In the genomic region with DNA sequence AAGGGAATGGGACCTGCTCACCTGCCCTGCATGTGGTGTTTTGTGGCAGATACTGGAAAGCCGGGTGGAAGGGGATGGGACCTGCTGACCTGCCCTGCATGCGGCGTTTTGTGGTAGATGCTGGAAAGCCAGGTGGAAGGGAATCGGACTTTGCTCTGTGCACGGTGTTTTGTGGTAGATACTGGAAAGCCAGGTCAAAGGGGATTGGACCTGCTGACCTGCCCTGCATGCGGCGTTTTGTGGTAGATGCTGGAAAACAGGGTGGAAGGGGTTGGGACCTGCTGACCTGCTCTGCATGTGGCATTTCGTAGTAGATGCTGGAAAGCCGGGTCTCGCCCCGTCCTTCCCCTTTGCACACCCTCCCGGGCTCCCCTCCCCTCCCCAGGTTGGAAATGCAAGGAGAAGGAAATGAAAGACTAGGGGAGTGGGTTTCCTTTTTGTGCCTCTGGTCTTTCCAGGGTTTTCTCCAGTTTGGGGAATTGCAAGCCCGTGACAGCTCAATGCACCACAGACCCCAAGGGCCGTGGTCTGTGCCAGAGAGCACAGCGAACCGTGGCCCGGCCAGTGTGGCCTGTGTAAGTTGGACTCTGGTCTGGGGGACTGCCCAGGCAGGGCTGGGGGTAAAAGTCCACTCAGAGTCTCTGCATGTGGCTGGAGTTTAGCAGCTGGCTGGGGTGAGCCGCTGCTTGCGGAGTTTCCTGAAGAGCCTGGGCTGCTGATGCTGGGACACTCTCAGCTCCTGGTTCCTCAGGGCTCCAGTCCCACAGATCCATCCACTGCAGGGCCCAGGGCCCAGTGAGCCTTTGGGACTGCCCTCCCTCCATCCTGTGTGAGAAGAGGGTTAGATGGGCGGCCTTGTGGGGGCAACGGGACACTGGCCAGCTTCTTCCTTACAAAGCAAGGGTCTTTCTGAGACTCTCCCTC, we compare ENCODE assay signal across 1 cellular context.
TF ChIP-seq lines count a peak whose summit lies in the region.

No MANE protein-coding gene starts in this region.

TF ChIP-seq in HepG2, 621 proteins besides CTCF, POLR2A, EP300 and RAD21 (continued from another document and continues in another):
- TF ChIP-seq, protein P1, sequence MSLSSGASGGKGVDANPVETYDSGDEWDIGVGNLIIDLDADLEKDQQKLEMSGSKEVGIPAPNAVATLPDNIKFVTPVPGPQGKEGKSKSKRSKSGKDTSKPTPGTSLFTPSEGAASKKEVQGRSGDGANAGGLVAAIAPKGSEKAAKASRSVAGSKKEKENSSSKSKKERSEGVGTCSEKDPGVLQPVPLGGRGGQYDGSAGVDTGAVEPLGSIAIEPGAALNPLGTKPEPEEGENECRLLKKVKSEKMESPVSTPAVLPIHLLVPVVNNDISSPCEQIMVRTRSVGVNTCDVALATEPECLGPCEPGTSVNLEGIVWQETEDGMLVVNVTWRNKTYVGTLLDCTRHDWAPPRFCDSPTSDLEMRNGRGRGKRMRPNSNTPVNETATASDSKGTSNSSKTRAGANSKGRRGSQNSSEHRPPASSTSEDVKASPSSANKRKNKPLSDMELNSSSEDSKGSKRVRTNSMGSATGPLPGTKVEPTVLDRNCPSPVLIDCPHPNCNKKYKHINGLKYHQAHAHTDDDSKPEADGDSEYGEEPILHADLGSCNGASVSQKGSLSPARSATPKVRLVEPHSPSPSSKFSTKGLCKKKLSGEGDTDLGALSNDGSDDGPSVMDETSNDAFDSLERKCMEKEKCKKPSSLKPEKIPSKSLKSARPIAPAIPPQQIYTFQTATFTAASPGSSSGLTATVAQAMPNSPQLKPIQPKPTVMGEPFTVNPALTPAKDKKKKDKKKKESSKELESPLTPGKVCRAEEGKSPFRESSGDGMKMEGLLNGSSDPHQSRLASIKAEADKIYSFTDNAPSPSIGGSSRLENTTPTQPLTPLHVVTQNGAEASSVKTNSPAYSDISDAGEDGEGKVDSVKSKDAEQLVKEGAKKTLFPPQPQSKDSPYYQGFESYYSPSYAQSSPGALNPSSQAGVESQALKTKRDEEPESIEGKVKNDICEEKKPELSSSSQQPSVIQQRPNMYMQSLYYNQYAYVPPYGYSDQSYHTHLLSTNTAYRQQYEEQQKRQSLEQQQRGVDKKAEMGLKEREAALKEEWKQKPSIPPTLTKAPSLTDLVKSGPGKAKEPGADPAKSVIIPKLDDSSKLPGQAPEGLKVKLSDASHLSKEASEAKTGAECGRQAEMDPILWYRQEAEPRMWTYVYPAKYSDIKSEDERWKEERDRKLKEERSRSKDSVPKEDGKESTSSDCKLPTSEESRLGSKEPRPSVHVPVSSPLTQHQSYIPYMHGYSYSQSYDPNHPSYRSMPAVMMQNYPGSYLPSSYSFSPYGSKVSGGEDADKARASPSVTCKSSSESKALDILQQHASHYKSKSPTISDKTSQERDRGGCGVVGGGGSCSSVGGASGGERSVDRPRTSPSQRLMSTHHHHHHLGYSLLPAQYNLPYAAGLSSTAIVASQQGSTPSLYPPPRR (CRISPR knock-in tag; IDR thresholded peaks at IDR 0.05; ENCODE audit: borderline replicate concordance) = 0 out of 2 replicates have a peak, but pooled peaks have one; percentile 26
- no peak; the same call in 1 of the 2 replicates for TF ChIP-seq ZNF891 (CRISPR knock-in tag; IDR thresholded peaks at IDR 0.05)
- TF ChIP-seq, protein P2, sequence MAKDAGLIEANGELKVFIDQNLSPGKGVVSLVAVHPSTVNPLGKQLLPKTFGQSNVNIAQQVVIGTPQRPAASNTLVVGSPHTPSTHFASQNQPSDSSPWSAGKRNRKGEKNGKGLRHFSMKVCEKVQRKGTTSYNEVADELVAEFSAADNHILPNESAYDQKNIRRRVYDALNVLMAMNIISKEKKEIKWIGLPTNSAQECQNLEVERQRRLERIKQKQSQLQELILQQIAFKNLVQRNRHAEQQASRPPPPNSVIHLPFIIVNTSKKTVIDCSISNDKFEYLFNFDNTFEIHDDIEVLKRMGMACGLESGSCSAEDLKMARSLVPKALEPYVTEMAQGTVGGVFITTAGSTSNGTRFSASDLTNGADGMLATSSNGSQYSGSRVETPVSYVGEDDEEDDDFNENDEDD (CRISPR knock-in tag; IDR thresholded peaks at IDR 0.05; ENCODE audit: borderline replicate concordance) = no peak
- TF ChIP-seq HMG20B (CRISPR knock-in tag; conservative IDR thresholded peaks at IDR 0.05) = no peak
- no peak for TF ChIP-seq ZNF30 (CRISPR knock-in tag; IDR thresholded peaks at IDR 0.05)
- TF ChIP-seq NFKBIZ (CRISPR knock-in tag; IDR thresholded peaks at IDR 0.05) = no peak
- TF ChIP-seq KLF13 (CRISPR knock-in tag; IDR thresholded peaks at IDR 0.05) = no peak
- no peak for TF ChIP-seq ZNF572 (CRISPR knock-in tag; IDR thresholded peaks at IDR 0.05)
- no peak for TF ChIP-seq ZNF777 (CRISPR knock-in tag; IDR thresholded peaks at IDR 0.05)
- TF ChIP-seq ZNF121 (CRISPR knock-in tag; IDR thresholded peaks at IDR 0.05) = peak; percentile 96
- no peak for TF ChIP-seq CEBPG (CRISPR knock-in tag; IDR thresholded peaks at IDR 0.05)
- TF ChIP-seq SRY (CRISPR knock-in tag; IDR thresholded peaks at IDR 0.05) = no peak
- peak; percentile 76 for TF ChIP-seq NR2F6 (IDR thresholded peaks at IDR 0.05)
- peak; percentile 78 for TF ChIP-seq NR2F6 (CRISPR knock-in tag; IDR thresholded peaks at IDR 0.05)
- no peak for TF ChIP-seq SNAPC2 (CRISPR knock-in tag; IDR thresholded peaks at IDR 0.05)
- no peak for TF ChIP-seq WIZ (CRISPR knock-in tag; IDR thresholded peaks at IDR 0.05)
- TF ChIP-seq MTA1 (CRISPR knock-in tag; IDR thresholded peaks at IDR 0.05; ENCODE audit: borderline replicate concordance) = peak; percentile 71; the same call in 1 of the 2 replicates
- TF ChIP-seq TEAD3 (CRISPR knock-in tag; optimal IDR thresholded peaks at IDR 0.05; ENCODE audit: borderline replicate concordance) = no peak
- TF ChIP-seq CCAR2 (optimal IDR thresholded peaks at IDR 0.05; ENCODE audit: low read depth, low read length) = no peak
- no peak for TF ChIP-seq KDM3A (CRISPR knock-in tag; IDR thresholded peaks at IDR 0.05; ENCODE audit: low read depth)
- TF ChIP-seq ATF7-NPFF (CRISPR knock-in tag; IDR thresholded peaks at IDR 0.05; ENCODE audit: low read depth) = no peak
- TF ChIP-seq HOXA7 (CRISPR knock-in tag; IDR thresholded peaks at IDR 0.05) = no peak
- no peak for TF ChIP-seq ZXDC (CRISPR knock-in tag; IDR thresholded peaks at IDR 0.05)
- peak; percentile 42 for TF ChIP-seq SAP130 (CRISPR knock-in tag; IDR thresholded peaks at IDR 0.05; ENCODE audit: low read depth)
- no peak for TF ChIP-seq CSRNP2 (CRISPR knock-in tag; conservative IDR thresholded peaks at IDR 0.05; ENCODE audit: low read depth)
- 0 out of 2 replicates have a peak, but pooled peaks have one; percentile 3 for TF ChIP-seq ZNF264 (CRISPR knock-in tag; IDR thresholded peaks at IDR 0.05)
- TF ChIP-seq TFAP4 (IDR thresholded peaks at IDR 0.05; ENCODE audit: borderline replicate concordance, low read depth) = peak; percentile 39; the same call in 1 of the 2 replicates
- TF ChIP-seq, protein P3, sequence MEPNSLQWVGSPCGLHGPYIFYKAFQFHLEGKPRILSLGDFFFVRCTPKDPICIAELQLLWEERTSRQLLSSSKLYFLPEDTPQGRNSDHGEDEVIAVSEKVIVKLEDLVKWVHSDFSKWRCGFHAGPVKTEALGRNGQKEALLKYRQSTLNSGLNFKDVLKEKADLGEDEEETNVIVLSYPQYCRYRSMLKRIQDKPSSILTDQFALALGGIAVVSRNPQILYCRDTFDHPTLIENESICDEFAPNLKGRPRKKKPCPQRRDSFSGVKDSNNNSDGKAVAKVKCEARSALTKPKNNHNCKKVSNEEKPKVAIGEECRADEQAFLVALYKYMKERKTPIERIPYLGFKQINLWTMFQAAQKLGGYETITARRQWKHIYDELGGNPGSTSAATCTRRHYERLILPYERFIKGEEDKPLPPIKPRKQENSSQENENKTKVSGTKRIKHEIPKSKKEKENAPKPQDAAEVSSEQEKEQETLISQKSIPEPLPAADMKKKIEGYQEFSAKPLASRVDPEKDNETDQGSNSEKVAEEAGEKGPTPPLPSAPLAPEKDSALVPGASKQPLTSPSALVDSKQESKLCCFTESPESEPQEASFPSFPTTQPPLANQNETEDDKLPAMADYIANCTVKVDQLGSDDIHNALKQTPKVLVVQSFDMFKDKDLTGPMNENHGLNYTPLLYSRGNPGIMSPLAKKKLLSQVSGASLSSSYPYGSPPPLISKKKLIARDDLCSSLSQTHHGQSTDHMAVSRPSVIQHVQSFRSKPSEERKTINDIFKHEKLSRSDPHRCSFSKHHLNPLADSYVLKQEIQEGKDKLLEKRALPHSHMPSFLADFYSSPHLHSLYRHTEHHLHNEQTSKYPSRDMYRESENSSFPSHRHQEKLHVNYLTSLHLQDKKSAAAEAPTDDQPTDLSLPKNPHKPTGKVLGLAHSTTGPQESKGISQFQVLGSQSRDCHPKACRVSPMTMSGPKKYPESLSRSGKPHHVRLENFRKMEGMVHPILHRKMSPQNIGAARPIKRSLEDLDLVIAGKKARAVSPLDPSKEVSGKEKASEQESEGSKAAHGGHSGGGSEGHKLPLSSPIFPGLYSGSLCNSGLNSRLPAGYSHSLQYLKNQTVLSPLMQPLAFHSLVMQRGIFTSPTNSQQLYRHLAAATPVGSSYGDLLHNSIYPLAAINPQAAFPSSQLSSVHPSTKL (CRISPR knock-in tag; IDR thresholded peaks at IDR 0.05) = 0 out of 2 replicates have a peak, but pooled peaks have one; percentile 7
- TF ChIP-seq MYC (CRISPR knock-in tag; IDR thresholded peaks at IDR 0.05; ENCODE audit: borderline replicate concordance) = peak; percentile 54; the same call in 1 of the 2 replicates
- TF ChIP-seq, protein P4, sequence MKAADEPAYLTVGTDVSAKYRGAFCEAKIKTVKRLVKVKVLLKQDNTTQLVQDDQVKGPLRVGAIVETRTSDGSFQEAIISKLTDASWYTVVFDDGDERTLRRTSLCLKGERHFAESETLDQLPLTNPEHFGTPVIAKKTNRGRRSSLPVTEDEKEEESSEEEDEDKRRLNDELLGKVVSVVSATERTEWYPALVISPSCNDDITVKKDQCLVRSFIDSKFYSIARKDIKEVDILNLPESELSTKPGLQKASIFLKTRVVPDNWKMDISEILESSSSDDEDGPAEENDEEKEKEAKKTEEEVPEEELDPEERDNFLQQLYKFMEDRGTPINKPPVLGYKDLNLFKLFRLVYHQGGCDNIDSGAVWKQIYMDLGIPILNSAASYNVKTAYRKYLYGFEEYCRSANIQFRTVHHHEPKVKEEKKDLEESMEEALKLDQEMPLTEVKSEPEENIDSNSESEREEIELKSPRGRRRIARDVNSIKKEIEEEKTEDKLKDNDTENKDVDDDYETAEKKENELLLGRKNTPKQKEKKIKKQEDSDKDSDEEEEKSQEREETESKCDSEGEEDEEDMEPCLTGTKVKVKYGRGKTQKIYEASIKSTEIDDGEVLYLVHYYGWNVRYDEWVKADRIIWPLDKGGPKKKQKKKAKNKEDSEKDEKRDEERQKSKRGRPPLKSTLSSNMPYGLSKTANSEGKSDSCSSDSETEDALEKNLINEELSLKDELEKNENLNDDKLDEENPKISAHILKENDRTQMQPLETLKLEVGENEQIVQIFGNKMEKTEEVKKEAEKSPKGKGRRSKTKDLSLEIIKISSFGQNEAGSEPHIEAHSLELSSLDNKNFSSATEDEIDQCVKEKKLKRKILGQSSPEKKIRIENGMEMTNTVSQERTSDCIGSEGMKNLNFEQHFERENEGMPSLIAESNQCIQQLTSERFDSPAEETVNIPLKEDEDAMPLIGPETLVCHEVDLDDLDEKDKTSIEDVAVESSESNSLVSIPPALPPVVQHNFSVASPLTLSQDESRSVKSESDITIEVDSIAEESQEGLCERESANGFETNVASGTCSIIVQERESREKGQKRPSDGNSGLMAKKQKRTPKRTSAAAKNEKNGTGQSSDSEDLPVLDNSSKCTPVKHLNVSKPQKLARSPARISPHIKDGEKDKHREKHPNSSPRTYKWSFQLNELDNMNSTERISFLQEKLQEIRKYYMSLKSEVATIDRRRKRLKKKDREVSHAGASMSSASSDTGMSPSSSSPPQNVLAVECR (CRISPR knock-in tag; IDR thresholded peaks at IDR 0.05; ENCODE audit: borderline replicate concordance) = 0 out of 2 replicates have a peak, but pooled peaks have one; percentile 7
- TF ChIP-seq EHMT2 (IDR thresholded peaks at IDR 0.05; ENCODE audit: borderline replicate concordance, low read depth, low read length) = no peak
- TF ChIP-seq, protein P5, sequence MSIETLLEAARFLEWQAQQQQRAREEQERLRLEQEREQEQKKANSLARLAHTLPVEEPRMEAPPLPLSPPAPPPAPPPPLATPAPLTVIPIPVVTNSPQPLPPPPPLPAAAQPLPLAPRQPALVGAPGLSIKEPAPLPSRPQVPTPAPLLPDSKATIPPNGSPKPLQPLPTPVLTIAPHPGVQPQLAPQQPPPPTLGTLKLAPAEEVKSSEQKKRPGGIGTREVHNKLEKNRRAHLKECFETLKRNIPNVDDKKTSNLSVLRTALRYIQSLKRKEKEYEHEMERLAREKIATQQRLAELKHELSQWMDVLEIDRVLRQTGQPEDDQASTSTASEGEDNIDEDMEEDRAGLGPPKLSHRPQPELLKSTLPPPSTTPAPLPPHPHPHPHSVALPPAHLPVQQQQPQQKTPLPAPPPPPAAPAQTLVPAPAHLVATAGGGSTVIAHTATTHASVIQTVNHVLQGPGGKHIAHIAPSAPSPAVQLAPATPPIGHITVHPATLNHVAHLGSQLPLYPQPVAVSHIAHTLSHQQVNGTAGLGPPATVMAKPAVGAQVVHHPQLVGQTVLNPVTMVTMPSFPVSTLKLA (IDR thresholded peaks at IDR 0.05) = no peak
